Comparison of ENCODE assay signal across 1 cellular context in genomic region chr17:75289122-75289831, GRCh38.
TF ChIP-seq lines count a peak whose summit lies in the region.

SLC25A19 (minus strand) TSS chr17:75289433; CDS start chr17:75286764, 2,669 bp downstream.

TF ChIP-seq in HEK293, 187 proteins besides CTCF, POLR2A, EP300 and RAD21 (continued from another document and continues in another):
- TF ChIP-seq ZNF433 (tag by site-specific recombination; IDR thresholded peaks at IDR 0.05; ENCODE audit: low read depth) (no peak), HOXA7 (CRISPR knock-in tag; IDR thresholded peaks at IDR 0.05; ENCODE audit: borderline replicate concordance) (no peak), RBAK (tag by site-specific recombination; IDR thresholded peaks at IDR 0.05) (no peak), FEZF1 (tag by site-specific recombination; IDR thresholded peaks at IDR 0.05) (no peak), ZNF530 (tag by site-specific recombination; IDR thresholded peaks at IDR 0.05; ENCODE audit: low read depth) (no peak), KLF10 (tag by site-specific recombination; IDR thresholded peaks at IDR 0.05) (peak; percentile 70), ZNF10 (tag by site-specific recombination; IDR thresholded peaks at IDR 0.05) (no peak), KLF8 (tag by site-specific recombination; IDR thresholded peaks at IDR 0.05) (no peak; the same call in 1 of the 2 replicates), ZNF776 (tag by site-specific recombination; IDR thresholded peaks at IDR 0.05; ENCODE audit: borderline replicate concordance) (no peak), GLI4 (tag by site-specific recombination; IDR thresholded peaks at IDR 0.05) (no peak), HOXC10 (CRISPR knock-in tag; IDR thresholded peaks at IDR 0.05) (no peak), ZNF513 (tag by site-specific recombination; IDR thresholded peaks at IDR 0.05) (no peak), ZNF362 (tag by site-specific recombination; IDR thresholded peaks at IDR 0.05) (no peak), ZBTB11 (tag by site-specific recombination; conservative IDR thresholded peaks at IDR 0.05; ENCODE audit: low read depth) (no peak), PRDM1 (tag by site-specific recombination; IDR thresholded peaks at IDR 0.05) (no peak), ZNF248 (tag by site-specific recombination; IDR thresholded peaks at IDR 0.05) (no peak), ZNF660 (tag by site-specific recombination; IDR thresholded peaks at IDR 0.05) (peak; percentile 12; the same call in 1 of the 2 replicates), YY1 (tag by site-specific recombination; IDR thresholded peaks at IDR 0.05) (peak; percentile 71; the same call in 1 of the 2 replicates), ZNF561 (tag by site-specific recombination; IDR thresholded peaks at IDR 0.05; ENCODE audit: borderline replicate concordance) (no peak), GLI2 (tag by site-specific recombination; IDR thresholded peaks at IDR 0.05; ENCODE audit: borderline replicate concordance, low read depth) (no peak), ZNF133 (tag by site-specific recombination; IDR thresholded peaks at IDR 0.05) (no peak), ATF2 (tag by site-specific recombination; IDR thresholded peaks at IDR 0.05; ENCODE audit: low read depth) (no peak), ZBTB10 (tag by site-specific recombination; IDR thresholded peaks at IDR 0.05) (peak; percentile 59; the same call in 1 of the 2 replicates), ZNF114 (tag by site-specific recombination; IDR thresholded peaks at IDR 0.05) (no peak), OVOL3 (tag by site-specific recombination; IDR thresholded peaks at IDR 0.05) (no peak), MZF1 (tag by site-specific recombination; IDR thresholded peaks at IDR 0.05; ENCODE audit: borderline replicate concordance) (no peak), TRIM28 (IDR thresholded peaks at IDR 0.05; ENCODE audit: borderline replicate concordance, low read length) (no peak; the same call in 1 of the 2 replicates), ZNF596 (tag by site-specific recombination; IDR thresholded peaks at IDR 0.05) (peak; percentile 71), ZNF175 (tag by site-specific recombination; IDR thresholded peaks at IDR 0.05) (no peak), ZNF140 (tag by site-specific recombination; IDR thresholded peaks at IDR 0.05) (no peak), ZNF791 (tag by site-specific recombination; IDR thresholded peaks at IDR 0.05) (no peak), ZNF155 (tag by site-specific recombination; IDR thresholded peaks at IDR 0.05) (no peak), PRDM10 (tag by site-specific recombination; IDR thresholded peaks at IDR 0.05) (no peak; the same call in none of the 2 replicates), ZNF23 (tag by site-specific recombination; IDR thresholded peaks at IDR 0.05; ENCODE audit: borderline replicate concordance) (no peak), ZNF664 (tag by site-specific recombination; IDR thresholded peaks at IDR 0.05) (no peak), ZNF214 (tag by site-specific recombination; IDR thresholded peaks at IDR 0.05; ENCODE audit: borderline replicate concordance) (no peak), ZNF18 (tag by site-specific recombination; IDR thresholded peaks at IDR 0.05) (no peak; the same call in 1 of the 2 replicates), ZNF488 (tag by site-specific recombination; IDR thresholded peaks at IDR 0.05) (no peak), TCF7L2 (IDR thresholded peaks at IDR 0.05; ENCODE audit: borderline replicate concordance, low read depth, low read length) (no peak), ZNF549 (tag by site-specific recombination; IDR thresholded peaks at IDR 0.05) (no peak), ZNF394 (tag by site-specific recombination; IDR thresholded peaks at IDR 0.05; ENCODE audit: borderline replicate concordance) (0 out of 2 replicates have a peak, but pooled peaks have one; percentile 8), TSHZ1 (tag by site-specific recombination; IDR thresholded peaks at IDR 0.05; ENCODE audit: borderline replicate concordance) (0 out of 2 replicates have a peak, but pooled peaks have one; percentile 10)
